Comparison of ENCODE assay signal across 9 cellular contexts in the genomic region with DNA sequence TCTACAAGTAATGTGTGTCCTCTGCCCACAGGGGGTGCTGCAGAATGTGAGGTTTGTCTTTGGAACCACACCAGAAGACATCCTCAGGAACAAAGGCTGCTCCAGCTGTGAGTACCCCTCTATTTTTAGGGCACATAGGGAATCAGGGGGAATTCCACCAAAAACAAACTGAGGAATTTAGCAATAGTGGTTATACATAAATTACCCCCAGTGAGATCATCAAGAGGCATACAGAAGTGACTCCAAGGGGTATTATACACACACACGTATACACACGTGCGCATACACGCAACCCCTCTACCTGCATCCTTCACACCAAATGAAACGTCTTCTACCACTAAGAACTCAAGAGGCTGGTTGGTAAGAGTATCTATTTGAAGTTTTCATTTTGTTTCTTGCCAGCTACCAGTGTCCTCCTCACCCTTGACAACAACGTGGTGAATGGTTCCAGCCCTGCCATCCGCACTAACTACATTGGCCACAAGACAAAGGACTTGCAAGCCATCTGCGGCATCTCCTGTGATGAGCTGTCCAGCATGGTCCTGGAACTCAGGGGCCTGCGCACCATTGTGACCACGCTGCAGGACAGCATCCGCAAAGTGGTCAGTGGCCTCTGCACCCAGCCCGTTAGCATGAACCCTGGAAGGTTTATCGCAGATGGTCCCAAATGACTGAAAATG. TPM values are rescaled to one million over a fixed set of nuclear protein-coding genes. Genes with fewer than 3 reads are reported as not detected.
DNase-seq lines count a peak whose midpoint lies in the region; ATAC-seq and TF ChIP-seq lines count a peak whose summit lies in the region.
"Had no signal": no experiment of that assay in that cellular context is flagged by ENCODE, and none has a peak within 500 bp of the region (broad histone marks: within the 10 kb centered on the region; RNA-seq: fewer than 3 reads in every experiment).

No MANE protein-coding gene starts in this region.

- H3K27me3 Mint-ChIP-seq in nephron progenitor cell (ENCODE audit: low read depth, poor library complexity), result peaks cover 15% of the 10 kb centered on the region
- peaks cover 19% of the 10 kb centered on the region for H3K27me3 Mint-ChIP-seq in T-helper 17 cell

- no peak for TF ChIP-seq EP300 in Ishikawa (IDR thresholded peaks at IDR 0.05; ENCODE audit: borderline replicate concordance)

- H3K27ac ChIP-seq in C4-2B, result no peak overlapping the region
- H3K27ac ChIP-seq in mammary epithelial cell (ENCODE audit: insufficient read depth, low read depth, low read length), result peak overlapping the region; percentile 27

- H3K4me3 Mint-ChIP-seq in nephron progenitor cell, result no peak overlapping the region
- H3K4me3 Mint-ChIP-seq in T-helper 17 cell, result no peak overlapping the region
- H3K4me3 Mint-ChIP-seq: activated naive CD8-positive, alpha-beta T cell had no signal

- peak overlapping the region; percentile 95 for H3K4me2 ChIP-seq in mammary epithelial cell (ENCODE audit: insufficient read depth, low read depth, low read length)

- no peaks in the 10 kb centered on the region for H3K9me3 Mint-ChIP-seq in nephron progenitor cell

- peaks cover 51% of the 10 kb centered on the region for H3K4me1 Mint-ChIP-seq in nephron progenitor cell
- H3K4me1 Mint-ChIP-seq in T-helper 17 cell, result peaks cover 26% of the 10 kb centered on the region

- intact Hi-C loops in mammary epithelial cell (cut with micrococcal nuclease), result loop anchor here (1.0 to 5.0 kb wide), 5 partner anchors 103 to 586 kb away; no protein-coding TSS in a partner anchor

- peaks cover 44% of the 10 kb centered on the region for H3K4me1 ChIP-seq in mammary epithelial cell (ENCODE audit: insufficient read depth, low read length)

- H3K9ac ChIP-seq in mammary epithelial cell (ENCODE audit: insufficient read depth, low read length), result peak overlapping the region; percentile 48

- H3K27ac Mint-ChIP-seq in nephron progenitor cell, result no peak overlapping the region
- no peak overlapping the region for H3K27ac Mint-ChIP-seq in T-helper 17 cell
- H3K27ac Mint-ChIP-seq: activated naive CD8-positive, alpha-beta T cell had no signal

- 43% methylated on average over 13 of the region's 13 CpGs for WGBS in mammary epithelial cell (ENCODE audit: low coverage, missing lambda C conversion rate)

- in situ Hi-C loops in mammary epithelial cell (cut with MboI; ENCODE audit: low sequenced_read_pairs in 2 of 2), result loop anchor here (5.0 to 25.0 kb wide), 5 partner anchors 171 to 876 kb away; no protein-coding TSS in a partner anchor

- H3K27me3 ChIP-seq in mammary epithelial cell (ENCODE audit: insufficient read depth, low read length), result no peaks in the 10 kb centered on the region

- DNase-seq in mammary epithelial cell (peak; percentile 78), nephron progenitor cell (peak; percentile 32), NCI-H1436 (lab: John Stamatoyannopoulos, UW) (no peak), NCI-H2171 treated with DMSO at 0.1 percent for 48 hours (lab: John Stamatoyannopoulos, UW) (no peak), T-helper 17 cell (no peak), epidermal melanocyte (ENCODE audit: insufficient read length, low spot score) (no peak)

- dilution Hi-C loops in mammary epithelial cell (cut with HindIII; ENCODE audit: low sequenced_read_pairs), result no loop called here

- peak; percentile 38 for TF ChIP-seq CTCF in C4-2B (conservative IDR thresholded peaks at IDR 0.05)
- TF ChIP-seq CTCF in mammary epithelial cell (conservative IDR thresholded peaks at IDR 0.05 in 1 of 2, IDR thresholded peaks at IDR 0.05 in 1 of 2; ENCODE audit: extremely low read depth in 1 of 2, insufficient read depth in 1 of 2, low read depth in 1 of 2, low read length in 2 of 2), result peak; percentile 29 to 63
- TF ChIP-seq CTCF in nephron progenitor cell (IDR thresholded peaks at IDR 0.05), result peak; percentile 30

- H3K36me3 ChIP-seq in mammary epithelial cell (ENCODE audit: insufficient read depth, low read length), result peaks cover 63% of the 10 kb centered on the region

- BruUV-seq in mammary epithelial cell (replicated peaks; lab: Mats Ljungman, UMichigan), result no TSS peak

- H2AFZ ChIP-seq in mammary epithelial cell (ENCODE audit: low read depth, low read length), result no peak overlapping the region

- no peak for ATAC-seq in T-helper 17 cell

- H3K4me3 ChIP-seq in mammary epithelial cell (replicated peaks in 1 of 3; ENCODE audit: insufficient read depth in 1 of 3, low read depth in 2 of 3, low read length in 3 of 3), result peak overlapping the region; percentile 15 to 67 (median 62)

- H3K9me3 ChIP-seq in mammary epithelial cell (replicated peaks; ENCODE audit: insufficient read depth, low read length) (no peaks in the 10 kb centered on the region), T-helper 17 cell (ENCODE audit: control insufficient read depth, low read length, poor library complexity, severe bottlenecking) (no peaks in the 10 kb centered on the region)

- CTCF ChIA-PET in mammary epithelial cell (lab: Charles Lee; ENCODE audit: low non-redundant PET), result no interaction called here

- H4K20me1 ChIP-seq in mammary epithelial cell (ENCODE audit: insufficient read depth, low read length), result peaks cover 42% of the 10 kb centered on the region

- peaks cover 77% of the 10 kb centered on the region for H3K79me2 ChIP-seq in mammary epithelial cell (ENCODE audit: insufficient read depth, low read length)

- peak; percentile 29; the same call in 1 of the 2 replicates for TF ChIP-seq RAD21 in Ishikawa (IDR thresholded peaks at IDR 0.05; ENCODE audit: low read depth)

- H3K36me3 Mint-ChIP-seq in nephron progenitor cell (ENCODE audit: low read depth) (peaks cover 27% of the 10 kb centered on the region), T-helper 17 cell (ENCODE audit: low read depth) (peaks cover 6% of the 10 kb centered on the region)
- H3K36me3 Mint-ChIP-seq: activated naive CD8-positive, alpha-beta T cell had no signal

TF ChIP-seq in Ishikawa, 13 proteins besides CTCF, POLR2A, EP300 and RAD21:
- TF ChIP-seq TAF1 (IDR thresholded peaks at IDR 0.05; ENCODE audit: low read depth), result no peak
- TF ChIP-seq, protein P1, sequence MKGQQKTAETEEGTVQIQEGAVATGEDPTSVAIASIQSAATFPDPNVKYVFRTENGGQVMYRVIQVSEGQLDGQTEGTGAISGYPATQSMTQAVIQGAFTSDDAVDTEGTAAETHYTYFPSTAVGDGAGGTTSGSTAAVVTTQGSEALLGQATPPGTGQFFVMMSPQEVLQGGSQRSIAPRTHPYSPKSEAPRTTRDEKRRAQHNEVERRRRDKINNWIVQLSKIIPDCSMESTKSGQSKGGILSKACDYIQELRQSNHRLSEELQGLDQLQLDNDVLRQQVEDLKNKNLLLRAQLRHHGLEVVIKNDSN (IDR thresholded peaks at IDR 0.05), result no peak
- no peak for TF ChIP-seq EGR1 (IDR thresholded peaks at IDR 0.05)
- TF ChIP-seq, protein P2, sequence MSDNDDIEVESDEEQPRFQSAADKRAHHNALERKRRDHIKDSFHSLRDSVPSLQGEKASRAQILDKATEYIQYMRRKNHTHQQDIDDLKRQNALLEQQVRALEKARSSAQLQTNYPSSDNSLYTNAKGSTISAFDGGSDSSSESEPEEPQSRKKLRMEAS (IDR thresholded peaks at IDR 0.05), result no peak
- no peak for TF ChIP-seq REST (IDR thresholded peaks at IDR 0.05; ENCODE audit: low read depth)
- TF ChIP-seq CREB1 (IDR thresholded peaks at IDR 0.05; ENCODE audit: low read depth), result no peak
- TF ChIP-seq TEAD4 (IDR thresholded peaks at IDR 0.05), result no peak
- no peak for TF ChIP-seq FOXM1 (IDR thresholded peaks at IDR 0.05; ENCODE audit: borderline replicate concordance, low read depth)
- no peak for TF ChIP-seq NFIC (IDR thresholded peaks at IDR 0.05)
- TF ChIP-seq ZBTB7A (IDR thresholded peaks at IDR 0.05; ENCODE audit: low read depth), result no peak
- no peak for TF ChIP-seq CEBPB (IDR thresholded peaks at IDR 0.05)
- no peak for TF ChIP-seq TCF12 (IDR thresholded peaks at IDR 0.05; ENCODE audit: low read depth)
- no peak for TF ChIP-seq YY1 (IDR thresholded peaks at IDR 0.05; ENCODE audit: low read depth)

RNA-seq across cellular contexts. Expression of gene THBS1, which starts 2.8 kb away (rescaled TPM):
- over 10,000 TPM in 1 of 2 donors, 1,000 to 10,000 TPM in 1; 3,517 to 11,760 TPM for total RNA-seq in mammary epithelial cell
- 909 TPM for polyA plus RNA-seq in mammary epithelial cell
- 7,367 TPM for polyA minus RNA-seq in mammary epithelial cell
- 10 to 100 TPM; 13.0 to 99.9 TPM for total RNA-seq in T-helper 17 cell

Comparison
In these comparisons a context has a peak if more than half of its experiments do, and no peak if none do; other contexts are left out.
1. DNase-seq: peak in mammary epithelial cell (single experiment) and nephron progenitor cell (single experiment); none in NCI-H1436 (single experiment), NCI-H2171 treated with DMSO at 0.1 percent for 48 hours (single experiment), T-helper 17 cell (0 of 3) and epidermal melanocyte (single experiment).
2. RNA of gene THBS1, which starts 2.8 kb away (total RNA-seq): 3,517 to 11,760 TPM in mammary epithelial cell; 13.0 to 99.9 TPM in T-helper 17 cell; every median in the first group is over 10 times any median in the second.
3. Peak in every context shown above with its lines, with median percentiles within 50 percentile points of each other: CTCF ChIP-seq.